15 cellular contexts compared by ENCODE assay signal in genomic region chr13:80441968-80442367, GRCh38.
DNase-seq lines count a peak whose midpoint lies in the region; ATAC-seq and TF ChIP-seq lines count a peak whose summit lies in the region.
"Had no signal": no experiment of that assay in that cellular context is flagged by ENCODE, and none has a peak within 500 bp of the region (broad histone marks: within the 10 kb centered on the region; RNA-seq: fewer than 3 reads in every experiment).

No MANE protein-coding gene starts in this region.

- no peaks in the 10 kb centered on the region for H3F3A ChIP-seq in Loucy (ENCODE audit: low read depth)

- H4K20me1 ChIP-seq in Loucy (ENCODE audit: insufficient read depth, low read length, poor library complexity, severe bottlenecking) = no peaks in the 10 kb centered on the region

- H3K4me3 ChIP-seq in Loucy (ENCODE audit: low read length, poor library complexity, severe bottlenecking) = no peak overlapping the region
- no peak overlapping the region for H3K4me3 ChIP-seq in cardiac fibroblast (replicated peaks in 1 of 2; ENCODE audit: low read depth in 2 of 2, low read length in 2 of 2)
- H3K4me3 ChIP-seq: dorsolateral prefrontal cortex, lower lobe of right lung had no signal

- H3K27me3 ChIP-seq in Loucy (ENCODE audit: insufficient read depth, low read length, poor library complexity, severe bottlenecking) = no peaks in the 10 kb centered on the region
- H3K27me3 ChIP-seq: dorsolateral prefrontal cortex had no signal

- H2AFZ ChIP-seq in Loucy (ENCODE audit: low read length) = peak overlapping the region; percentile 40; the same call in 1 of the 2 replicates

- no peak overlapping the region for H3K4me2 ChIP-seq in Loucy (ENCODE audit: low read depth, low read length, poor library complexity, severe bottlenecking)
- H3K4me2 ChIP-seq: KMS-11 had no signal

- TF ChIP-seq CTCF in Loucy (conservative IDR thresholded peaks at IDR 0.05; ENCODE audit: low read length) = no peak
- no peak for TF ChIP-seq CTCF in cardiac fibroblast (IDR thresholded peaks at IDR 0.05; ENCODE audit: low read depth, low read length)

- peak; percentile 45 for ATAC-seq in GM18520 (IDR thresholded peaks at IDR 0.05; ENCODE audit: unreplicated experiment)
- ATAC-seq in GM21717 (IDR thresholded peaks at IDR 0.05; ENCODE audit: unreplicated experiment) = peak; percentile 76
- no peak for ATAC-seq in SK-N-SH treated with all-trans-retinoic acid at 6 μM for 48 hours
- ATAC-seq: lower lobe of right lung had no signal

- H3K9me3 ChIP-seq in Loucy (ENCODE audit: insufficient read depth, low read depth, low read length) = no peaks in the 10 kb centered on the region
- H3K9me3 ChIP-seq: lower lobe of right lung had no signal

- H3K9ac ChIP-seq in Loucy (ENCODE audit: low read depth, low read length, poor library complexity, severe bottlenecking) = no peak overlapping the region
- H3K9ac ChIP-seq: KMS-11 had no signal

- no peaks in the 10 kb centered on the region for H3K36me3 ChIP-seq in Loucy (ENCODE audit: insufficient read depth, low read length)
- H3K36me3 ChIP-seq: lower lobe of right lung had no signal

- no peaks in the 10 kb centered on the region for H3K9me2 ChIP-seq in Loucy (replicated peaks; ENCODE audit: low read depth, low read length)

- DNase-seq in cardiac fibroblast (ENCODE audit: low read depth in 2 of 2) (peak; percentile 58 to 75), HuH-7.5 (ENCODE audit: low spot score) (no peak), superior temporal gyrus (ENCODE audit: extremely low spot score) (no peak)
- DNase-seq in activated CD4-positive, alpha-beta T cell treated with anti-CD3 and anti-CD28 coated beads for 48 hours = no peak
- DNase-seq: activated CD4-positive, alpha-beta T cell treated with anti-CD3 and anti-CD28 coated beads for 4 hours; dorsolateral prefrontal cortex; EL; lower lobe of right lung; NCI-H2171; T-helper 1 cell had no signal

- no peaks in the 10 kb centered on the region for H3K79me2 ChIP-seq in Loucy (ENCODE audit: insufficient read depth, low read length)

- peaks cover 33% of the 10 kb centered on the region for H3K4me1 ChIP-seq in Loucy (ENCODE audit: insufficient read depth, low read length, poor library complexity, severe bottlenecking)

TF ChIP-seq in SK-N-SH treated with all-trans-retinoic acid at 6 μM for 48 hours, 23 proteins besides CTCF, POLR2A, EP300 and RAD21:
- TF ChIP-seq CSDC2 (CRISPR knock-in tag; IDR thresholded peaks at IDR 0.05) (no peak), ZFP3 (CRISPR knock-in tag; IDR thresholded peaks at IDR 0.05) (no peak)

Comparison
In these comparisons a context has a peak if more than half of its experiments do, and no peak if none do; other contexts are left out.
1. DNase-seq: peak in cardiac fibroblast (2 of 2); none in activated CD4-positive, alpha-beta T cell treated with anti-CD3 and anti-CD28 coated beads for 48 hours (single experiment), HuH-7.5 (single experiment) and superior temporal gyrus (single experiment).